11 cellular contexts compared by ENCODE assay signal in genomic region chr18:76529433-76529811, GRCh38. TPM values are rescaled to one million over a fixed set of nuclear protein-coding genes. Genes with fewer than 3 reads are reported as not detected.
DNase-seq lines count a peak whose midpoint lies in the region; ATAC-seq, FAIRE-seq and TF ChIP-seq lines count a peak whose summit lies in the region.
"Had no signal": no experiment of that assay in that cellular context is flagged by ENCODE, and none has a peak within 500 bp of the region (broad histone marks: within the 10 kb centered on the region; RNA-seq: fewer than 3 reads in every experiment).

No MANE protein-coding gene starts in this region.

- H3K27me3 ChIP-seq in sigmoid colon, result no peaks in the 10 kb centered on the region

- no peaks in the 10 kb centered on the region for H3K9me3 ChIP-seq in T-helper 17 cell (ENCODE audit: control insufficient read depth, low read length, poor library complexity, severe bottlenecking)
- H3K9me3 ChIP-seq in sigmoid colon, result no peaks in the 10 kb centered on the region

- H3K36me3 Mint-ChIP-seq in CD14-positive monocyte (no peaks in the 10 kb centered on the region), T-helper 17 cell (ENCODE audit: low read depth) (no peaks in the 10 kb centered on the region), immature natural killer cell (no peaks in the 10 kb centered on the region)

- 84 to 85% methylated on average over 23 of the region's 23 CpGs for WGBS in sigmoid colon, 2 donors

- no peak for TF ChIP-seq POLR2A in sigmoid colon (IDR thresholded peaks at IDR 0.05)

- peaks cover 0 to 7% (median 2%) of the 10 kb centered on the region in 3 donors for H3K27me3 Mint-ChIP-seq in CD14-positive monocyte (ENCODE audit: low read depth in 3 of 3)
- H3K27me3 Mint-ChIP-seq in T-helper 17 cell, result peaks cover 48% of the 10 kb centered on the region
- H3K27me3 Mint-ChIP-seq in immature natural killer cell (ENCODE audit: low read depth in 3 of 3), result peaks cover 7 to 17% (median 9%) of the 10 kb centered on the region in 3 donors

- intact Hi-C loops in CD14-positive monocyte (cut with micrococcal nuclease), result loop anchor here (5.0 kb wide), 3 partner anchors 37 to 93 kb away; no protein-coding TSS in a partner anchor
- intact Hi-C loops in sigmoid colon (cut with DNase I), result no loop called here

- peaks cover 0 to 20% (median 10%) of the 10 kb centered on the region in 4 donors for H3K4me1 ChIP-seq in sigmoid colon

- no peak for TF ChIP-seq CTCF in CD14-positive monocyte (IDR thresholded peaks at IDR 0.05)
- TF ChIP-seq CTCF in sigmoid colon (IDR thresholded peaks at IDR 0.05), result no peak
- no peak for TF ChIP-seq CTCF in D721Med (IDR thresholded peaks at IDR 0.05; ENCODE audit: insufficient read depth, missing control alignments)

- ATAC-seq in T-helper 17 cell (no peak), HG03280 (IDR thresholded peaks at IDR 0.05; ENCODE audit: unreplicated experiment) (no peak)

- DNase-seq in CD14-positive monocyte (ENCODE audit: low spot score) (no peak), T-helper 17 cell (no peak), immature natural killer cell (no peak), sigmoid colon (no peak), D721Med (ENCODE audit: insufficient read length, low spot score) (no peak), midbrain (lab: John Stamatoyannopoulos, UW) (no peak), amygdala (lab: John Stamatoyannopoulos, UW) (no peak)
- DNase-seq: activated CD4-positive, alpha-beta T cell treated with anti-CD3 and anti-CD28 coated beads, Interleukin-2, amount 50 U/mL, for 48 hours; NCI-H1048 had no signal

- H3K36me3 ChIP-seq in sigmoid colon, result no peaks in the 10 kb centered on the region

- no peak for TF ChIP-seq EP300 in sigmoid colon (IDR thresholded peaks at IDR 0.05)

- no peak for FAIRE-seq in D721Med (lab: Jason Lieb, UNC)
- FAIRE-seq: GM12892 had no signal

- H3K27ac Mint-ChIP-seq in CD14-positive monocyte (peak overlapping the region; percentile 90 to 93 (median 92)), T-helper 17 cell (no peak overlapping the region), immature natural killer cell (peak overlapping the region in 2 of 6 donors; percentile 23 to 70)

- H3K9me3 Mint-ChIP-seq in CD14-positive monocyte (peaks cover 0 to 2% (median 0%) of the 10 kb centered on the region in 7 donors), immature natural killer cell (no peaks in the 10 kb centered on the region)

- H3K4me3 ChIP-seq in sigmoid colon, result peak overlapping the region in 3 of 4 donors; percentile 37 to 46 (median 43)

- H3K27ac ChIP-seq in sigmoid colon, result peak overlapping the region in 3 of 4 donors; percentile 37 to 58 (median 49)

- H3K4me3 Mint-ChIP-seq in CD14-positive monocyte (peak overlapping the region; percentile 90 to 98), T-helper 17 cell (peak overlapping the region; percentile 86), immature natural killer cell (peak overlapping the region in 4 of 5 donors; percentile 76 to 89 (median 82))

- peaks cover 28% of the 10 kb centered on the region for H3K4me1 Mint-ChIP-seq in CD14-positive monocyte
- H3K4me1 Mint-ChIP-seq in T-helper 17 cell, result peaks cover 10% of the 10 kb centered on the region
- H3K4me1 Mint-ChIP-seq in immature natural killer cell, result peaks cover 10 to 19% of the 10 kb centered on the region in 2 donors

RNA-seq across cellular contexts. Expression of gene ZNF516, which starts 34.4 kb away (rescaled TPM):
- polyA plus RNA-seq in CD14-positive monocyte (1 to 10 TPM; 5.0 to 8.6 TPM), immature natural killer cell (1 to 10 TPM; 1.2 to 6.1 (median 2.0) TPM), sigmoid colon (1 to 10 TPM; 2.1 to 6.1 (median 2.4) TPM)
- total RNA-seq in T-helper 17 cell (10 to 100 TPM; 16.5 to 29.6 TPM), sigmoid colon (10 to 100 TPM; 24.3 to 29.9 (median 26.9) TPM)
